ENCODE assay signal across 10 cellular contexts in the genomic region with DNA sequence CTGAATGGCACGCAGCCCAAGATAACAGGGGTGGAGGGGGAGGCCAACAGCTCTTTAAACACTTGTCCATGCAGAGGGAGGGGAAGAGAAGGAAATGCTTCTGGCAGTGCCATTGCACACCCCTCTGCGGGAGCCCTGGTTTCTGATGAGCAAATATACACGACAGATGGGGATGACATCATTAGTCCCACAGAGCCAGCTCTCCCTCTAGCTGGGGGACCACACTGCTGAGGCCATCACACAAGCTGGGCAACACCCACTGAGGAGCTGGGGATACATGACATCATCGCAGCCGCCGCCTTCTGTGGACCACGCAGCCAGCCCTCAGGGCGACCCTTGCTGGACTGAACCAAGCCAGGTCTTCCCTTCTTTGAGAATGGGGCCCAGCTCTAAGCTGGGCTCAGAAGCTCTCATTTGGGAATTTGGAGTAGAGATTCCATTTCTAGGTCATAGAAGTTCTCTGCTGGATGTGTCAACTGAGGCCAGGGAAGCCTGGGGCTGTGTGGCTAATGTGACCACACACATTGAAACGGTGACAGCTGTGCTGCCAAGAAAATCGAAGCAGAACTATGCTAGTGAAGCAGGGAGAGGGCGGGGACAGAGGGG.
DNase-seq lines count a peak whose midpoint lies in the region; ATAC-seq, FAIRE-seq and TF ChIP-seq lines count a peak whose summit lies in the region.
"Had no signal": no experiment of that assay in that cellular context is flagged by ENCODE, and none has a peak within 500 bp of the region (broad histone marks: within the 10 kb centered on the region; RNA-seq: fewer than 3 reads in every experiment).

No MANE protein-coding gene starts in this region.

- H3K27ac ChIP-seq in right cardiac atrium (ENCODE audit: low read length): peak overlapping the region; percentile 25
- H3K27ac ChIP-seq in PC-9: no peak overlapping the region

- H3K27me3 ChIP-seq in right cardiac atrium (ENCODE audit: control insufficient read depth, insufficient read depth) (no peaks in the 10 kb centered on the region), PC-9 (ENCODE audit: insufficient read depth, low read depth) (no peaks in the 10 kb centered on the region)

- H3K36me3 Mint-ChIP-seq in activated T-cell treated with anti-CD3 and anti-CD28 coated beads, Interleukin-2, amount 50 U/mL, for 24 hours (ENCODE audit: low read depth): peaks cover 95% of the 10 kb centered on the region
- H3K36me3 Mint-ChIP-seq in T-helper 17 cell (ENCODE audit: low read depth): peaks cover 3% of the 10 kb centered on the region
- peaks cover 13% of the 10 kb centered on the region for H3K36me3 Mint-ChIP-seq in type B pancreatic cell

- no peaks in the 10 kb centered on the region for H3K27me3 Mint-ChIP-seq in activated T-cell treated with anti-CD3 and anti-CD28 coated beads, Interleukin-2, amount 50 U/mL, for 24 hours
- H3K27me3 Mint-ChIP-seq in T-helper 17 cell (no peaks in the 10 kb centered on the region), type B pancreatic cell (no peaks in the 10 kb centered on the region)

- H3K36me3 ChIP-seq in PC-9 (ENCODE audit: low read depth): no peaks in the 10 kb centered on the region; the same call in 1 of the 2 replicates

- no peaks in the 10 kb centered on the region for H3K79me2 ChIP-seq in PC-9 (ENCODE audit: low read depth)

- intact Hi-C loops in right cardiac atrium (cut with DNase I): no loop called here
- intact Hi-C loops in PC-9 (cut with micrococcal nuclease; ENCODE audit: unreplicated experiment): no loop called here

- H3F3A ChIP-seq in PC-9 (ENCODE audit: insufficient read depth, low read depth): peaks cover 6% of the 10 kb centered on the region; the same call in 1 of the 2 replicates

- H4K20me1 ChIP-seq in PC-9 (ENCODE audit: insufficient read depth): 0 out of 2 replicates have a peak, but pooled peaks cover 3% of the 10 kb centered on the region

- no peaks in the 10 kb centered on the region for H3K9me3 Mint-ChIP-seq in activated T-cell treated with anti-CD3 and anti-CD28 coated beads, Interleukin-2, amount 50 U/mL, for 24 hours
- H3K9me3 Mint-ChIP-seq in type B pancreatic cell: no peaks in the 10 kb centered on the region

- H3K9me2 ChIP-seq in PC-9 (ENCODE audit: insufficient read depth): no peaks in the 10 kb centered on the region

- TF ChIP-seq POLR2A in GM12892 (IDR thresholded peaks at IDR 0.05; ENCODE audit: low read depth, low read length): no peak

- peaks cover 34% of the 10 kb centered on the region for H3K4me1 Mint-ChIP-seq in activated T-cell treated with anti-CD3 and anti-CD28 coated beads, Interleukin-2, amount 50 U/mL, for 24 hours (ENCODE audit: low read depth)
- H3K4me1 Mint-ChIP-seq in T-helper 17 cell (peaks cover 26% of the 10 kb centered on the region), type B pancreatic cell (ENCODE audit: unreplicated experiment) (peaks cover 25% of the 10 kb centered on the region)

- no peak for FAIRE-seq in GM12892 (lab: Jason Lieb, UNC)
- FAIRE-seq: H1 had no signal

- TF ChIP-seq CTCF in type B pancreatic cell (conservative IDR thresholded peaks at IDR 0.05) (no peak), PC-9 (conservative IDR thresholded peaks at IDR 0.05) (no peak)

- no peaks in the 10 kb centered on the region for H3K9me3 ChIP-seq in T-helper 17 cell (ENCODE audit: control insufficient read depth, low read length, poor library complexity, severe bottlenecking)
- no peaks in the 10 kb centered on the region for H3K9me3 ChIP-seq in right cardiac atrium (ENCODE audit: control insufficient read depth, low read length)
- no peaks in the 10 kb centered on the region for H3K9me3 ChIP-seq in PC-9 (ENCODE audit: insufficient read depth, low read depth)

- no peak overlapping the region for H3K4me3 Mint-ChIP-seq in activated T-cell treated with anti-CD3 and anti-CD28 coated beads, Interleukin-2, amount 50 U/mL, for 24 hours
- H3K4me3 Mint-ChIP-seq in T-helper 17 cell: peak overlapping the region; percentile 49
- peak overlapping the region; percentile 19 for H3K4me3 Mint-ChIP-seq in type B pancreatic cell

- CTCF ChIA-PET in PC-9 (lab: Charles Lee): no interaction called here

- no peak overlapping the region for H3K4me2 ChIP-seq in PC-9

- BruUV-seq in PC-9 (replicated peaks; lab: Mats Ljungman, UMichigan): no TSS peak

- DNase-seq in activated T-cell treated with anti-CD3 and anti-CD28 coated beads, Interleukin-2, amount 50 U/mL, for 24 hours: no peak
- DNase-seq in activated T-cell treated with anti-CD3 and anti-CD28 coated beads for 4 hours: no peak
- DNase-seq in T-helper 17 cell: no peak
- peak; percentile 75 to 83 (median 82) for DNase-seq in right cardiac atrium
- no peak for DNase-seq in type B pancreatic cell (ENCODE audit: extremely low spot score, unreplicated experiment)
- DNase-seq in GM12892 (ENCODE audit: insufficient read length): no peak
- no peak for DNase-seq in PC-9
- no peak for DNase-seq in inferior parietal cortex (ENCODE audit: extremely low spot score)
- DNase-seq: activated effector memory CD4-positive, alpha-beta T cell treated with Interleukin-2 at 50 U/mL for 16 hours had no signal

- 32% methylated on average over 11 of the region's 11 CpGs for WGBS in right cardiac atrium

- H3K4me1 ChIP-seq in right cardiac atrium (ENCODE audit: control insufficient read depth, insufficient read depth, low read length) (peaks cover 8% of the 10 kb centered on the region), PC-9 (replicated peaks; ENCODE audit: insufficient read depth) (peaks cover 12% of the 10 kb centered on the region; the same call in 1 of the 2 replicates)

- H3K4me3 ChIP-seq in right cardiac atrium (ENCODE audit: low read length) (no peak overlapping the region), PC-9 (no peak overlapping the region)

- H2AFZ ChIP-seq in PC-9: no peak overlapping the region

- POLR2A ChIA-PET in PC-9 (lab: Charles Lee; ENCODE audit: unreplicated experiment): interaction anchor here (0.6 kb wide), 1 partner anchor 106 kb away, joined by 3 read pairs; no protein-coding TSS in a partner anchor

- ATAC-seq in T-helper 17 cell (no peak), right cardiac atrium (peak; percentile 68 to 77)

- H3K27ac Mint-ChIP-seq in activated T-cell treated with anti-CD3 and anti-CD28 coated beads, Interleukin-2, amount 50 U/mL, for 24 hours: peak overlapping the region; percentile 83
- H3K27ac Mint-ChIP-seq in T-helper 17 cell: peak overlapping the region; percentile 97
- H3K27ac Mint-ChIP-seq in type B pancreatic cell: peak overlapping the region; percentile 79

Comparison
In these comparisons a context has a peak if more than half of its experiments do, and no peak if none do; other contexts are left out.
1. DNase-seq: peak in right cardiac atrium (3 of 3); none in activated T-cell treated with anti-CD3 and anti-CD28 coated beads, Interleukin-2, amount 50 U/mL, for 24 hours (single experiment), activated T-cell treated with anti-CD3 and anti-CD28 coated beads for 4 hours (single experiment), T-helper 17 cell (0 of 3), type B pancreatic cell (single experiment), GM12892 (single experiment), PC-9 (0 of 2) and inferior parietal cortex (single experiment).
2. Peak in every context shown above with its lines, with median percentiles within 50 percentile points of each other: H3K27ac Mint-ChIP-seq.